ENCODE assay signal across 8 cellular contexts in genomic region chrX:63350979-63351616, GRCh38. TPM values are rescaled to one million over a fixed set of nuclear protein-coding genes. Genes with fewer than 3 reads are reported as not detected.
DNase-seq lines count a peak whose midpoint lies in the region; ATAC-seq and TF ChIP-seq lines count a peak whose summit lies in the region.

Gene SPIN4, minus strand, starts transcription at chrX:63351332. Its CDS starts 513 bp downstream, at chrX:63350819.

- ATAC-seq in GM18517 (IDR thresholded peaks at IDR 0.05; ENCODE audit: unreplicated experiment), result peak; percentile 86
- peak; percentile 95 for ATAC-seq in HG03039 (IDR thresholded peaks at IDR 0.05; ENCODE audit: unreplicated experiment)

- H3K4me1 ChIP-seq in iPS-18a (ENCODE audit: control insufficient read depth, low read depth, low read length), result peaks cover 7% of the 10 kb centered on the region
- H3K4me1 ChIP-seq in skeletal muscle satellite cell (ENCODE audit: control insufficient read depth, insufficient read depth, low read length), result no peaks in the 10 kb centered on the region

- in situ Hi-C loops in T47D (cut with HindIII; ENCODE audit: low pct_unique_long_range_greater_than_20kb, low sequenced_read_pairs), result no loop called here

- H3K9ac ChIP-seq in iPS-18a (ENCODE audit: low read length), result peak within 1 kb of the TSS; percentile 66
- peak within 1 kb of the TSS; percentile 80 for H3K9ac ChIP-seq in skeletal muscle satellite cell (ENCODE audit: low read depth, low read length)

- DNase-seq in NCI-H2107 (lab: John Stamatoyannopoulos, UW) (peak; percentile 80), UCSD-AML1 (lab: John Stamatoyannopoulos, UW; ENCODE audit: unreplicated experiment) (peak; percentile 89), T47D (ENCODE audit: low read depth in 1 of 2, low spot score in 1 of 2) (peak; percentile 76 to 93)

- H3K9me3 ChIP-seq in iPS-18a (ENCODE audit: control insufficient read depth, low read depth, low read length) (peaks cover 27% of the 10 kb centered on the region), skeletal muscle satellite cell (replicated peaks; ENCODE audit: low read length) (no peaks in the 10 kb centered on the region)

- H3K36me3 ChIP-seq in iPS-18a (ENCODE audit: control insufficient read depth, low read depth, low read length) (peaks cover 2% of the 10 kb centered on the region), skeletal muscle satellite cell (ENCODE audit: insufficient read depth, low read length) (no peaks in the 10 kb centered on the region)

- no peak for TF ChIP-seq CTCF in 22Rv1 (IDR thresholded peaks at IDR 0.05)

- H3K4me3 ChIP-seq in iPS-18a (ENCODE audit: low read length) (peak within 1 kb of the TSS; percentile 87), skeletal muscle satellite cell (ENCODE audit: low read length) (peak within 1 kb of the TSS; percentile 89)

- H3K27ac ChIP-seq in 22Rv1, result peak within 1 kb of the TSS; percentile 81
- H3K27ac ChIP-seq in iPS-18a (ENCODE audit: low read length), result no peak within 1 kb of the TSS

- peak within 1 kb of the TSS; percentile 82 for H3K4me2 ChIP-seq in skeletal muscle satellite cell (ENCODE audit: low read length)

- H3K27me3 ChIP-seq in iPS-18a (ENCODE audit: control insufficient read depth, insufficient read depth, low read length) (no peaks in the 10 kb centered on the region), skeletal muscle satellite cell (ENCODE audit: control insufficient read depth, insufficient read depth, low read length) (no peaks in the 10 kb centered on the region)

RNA-seq across cellular contexts. Expression of gene SPIN4, which starts in this region (rescaled TPM):
- total RNA-seq in skeletal muscle satellite cell (2012; rRNA removed), result 3.3 TPM in 2 replicates
